In genomic region chr2:242088471-242089212, GRCh38 we compare ENCODE assay signal across 8 cellular contexts.
DNase-seq lines count a peak whose midpoint lies in the region; ATAC-seq and TF ChIP-seq lines count a peak whose summit lies in the region.

No MANE protein-coding gene starts in this region.

- H3K4me1 ChIP-seq in BLaER1 treated with 17β-estradiol and CSF1 and Interleukin-3, amounts not matched to agents 10 nM and 100 nM, result peaks cover 22 to 47% (median 26%) of the 10 kb centered on the region in 10 experiments
- H3K4me1 ChIP-seq in left lung, result peaks cover 0 to 31% of the 10 kb centered on the region in 2 donors

- ATAC-seq in GM19324 (IDR thresholded peaks at IDR 0.05; ENCODE audit: low FRiP score, unreplicated experiment) (peak; percentile 90), HG03442 (IDR thresholded peaks at IDR 0.05; ENCODE audit: unreplicated experiment) (peak; percentile 79), left lung (peak; percentile 97)

- peak overlapping the region; percentile 74 to 98 (median 92) for H3K4me3 ChIP-seq in BLaER1 treated with 17β-estradiol and CSF1 and Interleukin-3, amounts not matched to agents 10 nM and 100 nM
- peak overlapping the region; percentile 82 to 85 for H3K4me3 ChIP-seq in left lung

- H3K9me3 ChIP-seq in BLaER1 treated with 17β-estradiol and CSF1 and Interleukin-3, amounts not matched to agents 10 nM and 100 nM (replicated peaks in 1 of 11), result no peaks in the 10 kb centered on the region
- H3K9me3 ChIP-seq in left lung, result no peaks in the 10 kb centered on the region

- TF ChIP-seq CTCF in left lung (IDR thresholded peaks at IDR 0.05), result no peak

- peak overlapping the region in 10 of 11 experiments; percentile 51 to 77 (median 68); a peak in 20 of 22 replicates for H3K27ac ChIP-seq in BLaER1 treated with 17β-estradiol and CSF1 and Interleukin-3, amounts not matched to agents 10 nM and 100 nM
- H3K27ac ChIP-seq in left lung, result no peak overlapping the region

- DNase-seq in NCI-H524 treated with DMSO at 0.1 percent for 48 hours (lab: John Stamatoyannopoulos, UW), result peak; percentile 35
- DNase-seq in activated CD4-positive, alpha-beta T cell treated with anti-CD3 and anti-CD28 coated beads for 48 hours, result peak; percentile 94
- peak; percentile 41 for DNase-seq in cortex of kidney (lab: John Stamatoyannopoulos, UW)
- peak; percentile 94 to 99 for DNase-seq in left lung
- DNase-seq in stimulated activated CD4-positive, alpha-beta T cell treated with anti-CD3 and anti-CD28 coated beads, Interleukin-2, amount 100 ng/mL, for 48 hours, result peak; percentile 87 to 88

- intact Hi-C loops in left lung (cut with DNase I), result no loop called here

- peaks cover 0 to 19% (median 15%) of the 10 kb centered on the region in 11 experiments; a peak in 11 of 22 replicates for H3K27me3 ChIP-seq in BLaER1 treated with 17β-estradiol and CSF1 and Interleukin-3, amounts not matched to agents 10 nM and 100 nM
- no peaks in the 10 kb centered on the region for H3K27me3 ChIP-seq in left lung

- peak overlapping the region; percentile 67 to 92 (median 78) for H3K9ac ChIP-seq in BLaER1 treated with 17β-estradiol and CSF1 and Interleukin-3, amounts not matched to agents 10 nM and 100 nM

- peak overlapping the region; percentile 35 to 89 (median 82) for H3K4me2 ChIP-seq in BLaER1 treated with 17β-estradiol and CSF1 and Interleukin-3, amounts not matched to agents 10 nM and 100 nM

- no peaks in the 10 kb centered on the region for H3K36me3 ChIP-seq in BLaER1 treated with 17β-estradiol and CSF1 and Interleukin-3, amounts not matched to agents 10 nM and 100 nM
- H3K36me3 ChIP-seq in left lung, result no peaks in the 10 kb centered on the region

- H4K20me1 ChIP-seq in BLaER1 treated with 17β-estradiol and CSF1 and Interleukin-3, amounts not matched to agents 10 nM and 100 nM, result peaks cover 0 to 18% (median 0%) of the 10 kb centered on the region in 11 experiments; a peak in 3 of 22 replicates

Comparison
In these comparisons a context has a peak if more than half of its experiments do, and no peak if none do; other contexts are left out.
1. H3K27ac ChIP-seq: peak in BLaER1 treated with 17β-estradiol and CSF1 and Interleukin-3, amounts not matched to agents 10 nM and 100 nM (10 of 11); none in left lung (0 of 2).
2. DNase-seq: peak in every context shown above with its lines; median percentile 96 in left lung; 94 in activated CD4-positive, alpha-beta T cell treated with anti-CD3 and anti-CD28 coated beads for 48 hours; 88 in stimulated activated CD4-positive, alpha-beta T cell treated with anti-CD3 and anti-CD28 coated beads, Interleukin-2, amount 100 ng/mL, for 48 hours; 41 in cortex of kidney; 35 in NCI-H524 treated with DMSO at 0.1 percent for 48 hours.
3. Peak in every context shown above with its lines, with median percentiles within 50 percentile points of each other: ATAC-seq.